In genomic region chr3:143418391-143418790, GRCh38 we compare ENCODE assay signal across 23 cellular contexts.
"Had no signal": no experiment of that assay in that cellular context is flagged by ENCODE, and none has a peak within 500 bp of the region (broad histone marks: within the 10 kb centered on the region; RNA-seq: fewer than 3 reads in every experiment).

No MANE protein-coding gene starts in this region.

- H3K4me3 ChIP-seq: coronary artery, dorsolateral prefrontal cortex had no signal

- H3K9me3 Mint-ChIP-seq: activated CD4-positive, alpha-beta memory T cell treated with anti-CD3 and anti-CD28 coated beads for 36 hours; activated naive CD4-positive, alpha-beta T cell treated with anti-CD3 and anti-CD28 coated beads, Interleukin-2, amount 10 ng/mL, durations not matched to agents 7 days and 5 days; activated T-cell treated with anti-CD3 and anti-CD28 coated beads, Interleukin-2, amount 50 U/mL, for 24 hours; activated T-cell treated with anti-CD3 and anti-CD28 coated beads, Interleukin-2, amount 50 U/mL, for 72 hours; central memory CD8-positive, alpha-beta T cell; dendritic cell treated with granulocyte-macrophage colony-stimulating factor and Interleukin-4, amounts not matched to agents 40 ng/mL and 50 ng/mL, for 4 days; endodermal cell had no signal

- H3K4me3 Mint-ChIP-seq: activated CD4-positive, alpha-beta memory T cell treated with anti-CD3 and anti-CD28 coated beads for 36 hours; activated naive CD4-positive, alpha-beta T cell treated with anti-CD3 and anti-CD28 coated beads, Interleukin-2, amount 10 ng/mL, durations not matched to agents 7 days and 5 days; activated naive CD8-positive, alpha-beta T cell treated with anti-CD3 and anti-CD28 coated beads, Interleukin-2, amount 10 ng/mL, durations not matched to agents 7 days and 5 days; activated T-cell treated with anti-CD3 and anti-CD28 coated beads, Interleukin-2, amount 50 U/mL, for 24 hours; activated T-cell treated with anti-CD3 and anti-CD28 coated beads, Interleukin-2, amount 50 U/mL, for 72 hours; central memory CD8-positive, alpha-beta T cell; dendritic cell treated with granulocyte-macrophage colony-stimulating factor and Interleukin-4, amounts not matched to agents 40 ng/mL and 50 ng/mL, for 4 days; endodermal cell had no signal

- H3K27me3 ChIP-seq: brain microvascular endothelial cell, dorsolateral prefrontal cortex had no signal

- H3K36me3 Mint-ChIP-seq: activated naive CD4-positive, alpha-beta T cell treated with anti-CD3 and anti-CD28 coated beads, Interleukin-2, amount 10 ng/mL, durations not matched to agents 7 days and 5 days; activated naive CD4-positive, alpha-beta T cell treated with anti-CD3 and anti-CD28 coated beads, Interleukin-2, amount 50 U/mL, for 72 hours had no signal

- ATAC-seq: activated naive CD4-positive, alpha-beta T cell treated with anti-CD3 and anti-CD28 coated beads, Interleukin-2, amount 50 U/mL, for 72 hours; activated T-cell treated with anti-CD3 and anti-CD28 coated beads, Interleukin-2, amount 50 U/mL, for 72 hours; esophagus mucosa had no signal

- DNase-seq: activated CD4-positive, alpha-beta memory T cell treated with anti-CD3 and anti-CD28 coated beads for 36 hours; activated CD4-positive, alpha-beta T cell treated with anti-CD3 and anti-CD28 coated beads for 1 hour; activated CD4-positive, alpha-beta T cell treated with anti-CD3 and anti-CD28 coated beads for 4 hours; activated CD8-positive, alpha-beta memory T cell treated with anti-CD3 and anti-CD28 coated beads, Interleukin-2, amount 50 U/mL, for 48 hours; activated gamma-delta T cell; activated naive CD4-positive, alpha-beta T cell; activated naive CD4-positive, alpha-beta T cell treated with anti-CD3 and anti-CD28 coated beads, Interleukin-2, amount 10 ng/mL, durations not matched to agents 7 days and 5 days; activated naive CD8-positive, alpha-beta T cell treated with anti-CD3 and anti-CD28 coated beads, Interleukin-2, amount 10 ng/mL, durations not matched to agents 7 days and 5 days; activated T-cell treated with anti-CD3 and anti-CD28 coated beads for 4 hours; activated T-cell treated with anti-CD3 and anti-CD28 coated beads, Interleukin-2, amount 50 U/mL, for 24 hours; activated T-cell treated with anti-CD3 and anti-CD28 coated beads, Interleukin-2, amount 50 U/mL, for 72 hours; brain microvascular endothelial cell; dorsolateral prefrontal cortex; effector memory CD4-positive, alpha-beta T cell; endodermal cell; foreskin fibroblast; glutamatergic neuron; T-helper 2 cell had no signal

- H3K4me1 Mint-ChIP-seq: central memory CD8-positive, alpha-beta T cell had no signal

- H3K27me3 Mint-ChIP-seq: activated CD4-positive, alpha-beta memory T cell treated with anti-CD3 and anti-CD28 coated beads for 36 hours; activated naive CD4-positive, alpha-beta T cell treated with anti-CD3 and anti-CD28 coated beads, Interleukin-2, amount 10 ng/mL, durations not matched to agents 7 days and 5 days; activated naive CD8-positive, alpha-beta T cell treated with anti-CD3 and anti-CD28 coated beads, Interleukin-2, amount 10 ng/mL, durations not matched to agents 7 days and 5 days; activated T-cell treated with anti-CD3 and anti-CD28 coated beads, Interleukin-2, amount 50 U/mL, for 24 hours; central memory CD8-positive, alpha-beta T cell; dendritic cell treated with granulocyte-macrophage colony-stimulating factor and Interleukin-4, amounts not matched to agents 40 ng/mL and 50 ng/mL, for 4 days had no signal

- H3K27ac Mint-ChIP-seq: activated CD4-positive, alpha-beta memory T cell treated with anti-CD3 and anti-CD28 coated beads for 36 hours; activated naive CD4-positive, alpha-beta T cell treated with anti-CD3 and anti-CD28 coated beads, Interleukin-2, amount 10 ng/mL, durations not matched to agents 7 days and 5 days; activated naive CD4-positive, alpha-beta T cell treated with anti-CD3 and anti-CD28 coated beads, Interleukin-2, amount 50 U/mL, for 72 hours; activated naive CD8-positive, alpha-beta T cell treated with anti-CD3 and anti-CD28 coated beads, Interleukin-2, amount 10 ng/mL, durations not matched to agents 7 days and 5 days; activated T-cell treated with anti-CD3 and anti-CD28 coated beads, Interleukin-2, amount 50 U/mL, for 24 hours; activated T-cell treated with anti-CD3 and anti-CD28 coated beads, Interleukin-2, amount 50 U/mL, for 72 hours; dendritic cell treated with granulocyte-macrophage colony-stimulating factor and Interleukin-4, amounts not matched to agents 40 ng/mL and 50 ng/mL, for 4 days; endodermal cell had no signal

- H3K27ac ChIP-seq: brain microvascular endothelial cell, coronary artery had no signal

- H3K36me3 ChIP-seq: brain microvascular endothelial cell had no signal
